Comparison of ENCODE assay signal across 14 cellular contexts in genomic region chr2:9092383-9093282, GRCh38.
DNase-seq lines count a peak whose midpoint lies in the region; ATAC-seq and TF ChIP-seq lines count a peak whose summit lies in the region.
"Had no signal": no experiment of that assay in that cellular context is flagged by ENCODE, and none has a peak within 500 bp of the region (broad histone marks: within the 10 kb centered on the region; RNA-seq: fewer than 3 reads in every experiment).

No MANE protein-coding gene starts in this region.

- H3K27me3 ChIP-seq in MG63 = no peaks in the 10 kb centered on the region

- ATAC-seq in GM18505 (IDR thresholded peaks at IDR 0.05; ENCODE audit: unreplicated experiment) (peak; percentile 90), GM19463 (IDR thresholded peaks at IDR 0.05; ENCODE audit: unreplicated experiment) (peak; percentile 84), HG02973 (IDR thresholded peaks at IDR 0.05; ENCODE audit: unreplicated experiment) (peak; percentile 86)
- ATAC-seq: activated CD8-positive, alpha-beta T cell treated with anti-CD3 and anti-CD28 coated beads for 36 hours; sciatic nerve had no signal

- TF ChIP-seq POLR2A in GM18505 (IDR thresholded peaks at IDR 0.05; ENCODE audit: borderline replicate concordance, extremely low read depth, insufficient read depth, insufficient read length) = no peak

- no peak overlapping the region for H3K4me3 ChIP-seq in MG63

- no peaks in the 10 kb centered on the region for H3K36me3 ChIP-seq in MG63

- no peaks in the 10 kb centered on the region for H3K9me3 ChIP-seq in MG63

- DNase-seq in NOMO-1 treated with DMSO at 0.1 percent for 48 hours (lab: John Stamatoyannopoulos, UW; ENCODE audit: unreplicated experiment) (peak; percentile 69), NCI-H1417 (lab: John Stamatoyannopoulos, UW) (no peak), MG63 (no peak), HuH-7 (ENCODE audit: low spot score) (no peak)
- no peak for DNase-seq in central memory CD4-positive, alpha-beta T cell
- DNase-seq: activated CD8-positive, alpha-beta T cell treated with anti-CD3 and anti-CD28 coated beads for 36 hours; H7; mesendoderm; NCI-H146; Right ventricle myocardium superior had no signal
